1 cellular context compared by ENCODE assay signal in the genomic region with DNA sequence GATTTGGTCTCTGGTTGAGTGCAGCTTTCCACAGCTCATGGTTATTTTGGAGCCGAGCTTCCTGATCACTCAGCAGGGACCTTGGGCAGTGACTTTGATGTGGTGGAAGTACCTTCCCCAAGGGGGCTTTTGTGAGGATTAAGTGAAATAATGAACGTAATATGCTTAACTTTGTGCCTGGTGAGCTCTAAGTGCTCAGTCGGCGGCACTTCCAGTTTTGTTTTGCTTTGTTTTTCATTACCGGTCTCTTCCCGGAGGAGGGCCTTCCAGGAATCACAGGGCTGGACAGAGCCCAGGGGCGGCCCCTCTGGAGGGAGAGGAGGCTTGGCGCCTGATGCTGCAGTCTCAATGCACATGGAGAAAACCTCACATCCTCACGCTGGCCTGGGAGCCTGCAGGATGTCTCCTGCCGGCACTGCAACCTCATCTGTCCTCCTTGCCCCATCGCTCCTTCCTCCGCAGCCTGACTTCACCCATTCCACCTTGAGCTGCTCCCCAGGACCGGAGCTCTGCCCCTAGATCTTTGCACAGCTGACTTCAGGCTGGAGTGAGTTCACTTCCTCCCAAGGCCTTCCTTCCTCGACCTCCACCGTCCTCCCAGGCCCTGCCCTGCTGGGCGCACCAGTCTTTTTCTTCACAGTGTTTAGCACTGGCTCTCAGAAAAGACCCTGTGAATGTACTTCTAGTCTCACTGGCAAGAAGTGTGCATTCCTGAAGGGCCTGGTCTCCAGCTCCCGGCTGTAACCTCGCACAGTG.
A peak's percentile ranks its signal among the peaks of the same experiment; 100 is the strongest.
TF ChIP-seq lines count a peak whose summit lies in the region.

No MANE protein-coding gene starts in this region.

TF ChIP-seq in HEK293, 187 proteins besides CTCF, POLR2A, EP300 and RAD21 (continued from another document and continues in another):
- TF ChIP-seq ZNF148 (tag by site-specific recombination; IDR thresholded peaks at IDR 0.05; ENCODE audit: borderline replicate concordance) = no peak
- no peak for TF ChIP-seq ZNF133 (tag by site-specific recombination; IDR thresholded peaks at IDR 0.05)
- TF ChIP-seq, protein P1, sequence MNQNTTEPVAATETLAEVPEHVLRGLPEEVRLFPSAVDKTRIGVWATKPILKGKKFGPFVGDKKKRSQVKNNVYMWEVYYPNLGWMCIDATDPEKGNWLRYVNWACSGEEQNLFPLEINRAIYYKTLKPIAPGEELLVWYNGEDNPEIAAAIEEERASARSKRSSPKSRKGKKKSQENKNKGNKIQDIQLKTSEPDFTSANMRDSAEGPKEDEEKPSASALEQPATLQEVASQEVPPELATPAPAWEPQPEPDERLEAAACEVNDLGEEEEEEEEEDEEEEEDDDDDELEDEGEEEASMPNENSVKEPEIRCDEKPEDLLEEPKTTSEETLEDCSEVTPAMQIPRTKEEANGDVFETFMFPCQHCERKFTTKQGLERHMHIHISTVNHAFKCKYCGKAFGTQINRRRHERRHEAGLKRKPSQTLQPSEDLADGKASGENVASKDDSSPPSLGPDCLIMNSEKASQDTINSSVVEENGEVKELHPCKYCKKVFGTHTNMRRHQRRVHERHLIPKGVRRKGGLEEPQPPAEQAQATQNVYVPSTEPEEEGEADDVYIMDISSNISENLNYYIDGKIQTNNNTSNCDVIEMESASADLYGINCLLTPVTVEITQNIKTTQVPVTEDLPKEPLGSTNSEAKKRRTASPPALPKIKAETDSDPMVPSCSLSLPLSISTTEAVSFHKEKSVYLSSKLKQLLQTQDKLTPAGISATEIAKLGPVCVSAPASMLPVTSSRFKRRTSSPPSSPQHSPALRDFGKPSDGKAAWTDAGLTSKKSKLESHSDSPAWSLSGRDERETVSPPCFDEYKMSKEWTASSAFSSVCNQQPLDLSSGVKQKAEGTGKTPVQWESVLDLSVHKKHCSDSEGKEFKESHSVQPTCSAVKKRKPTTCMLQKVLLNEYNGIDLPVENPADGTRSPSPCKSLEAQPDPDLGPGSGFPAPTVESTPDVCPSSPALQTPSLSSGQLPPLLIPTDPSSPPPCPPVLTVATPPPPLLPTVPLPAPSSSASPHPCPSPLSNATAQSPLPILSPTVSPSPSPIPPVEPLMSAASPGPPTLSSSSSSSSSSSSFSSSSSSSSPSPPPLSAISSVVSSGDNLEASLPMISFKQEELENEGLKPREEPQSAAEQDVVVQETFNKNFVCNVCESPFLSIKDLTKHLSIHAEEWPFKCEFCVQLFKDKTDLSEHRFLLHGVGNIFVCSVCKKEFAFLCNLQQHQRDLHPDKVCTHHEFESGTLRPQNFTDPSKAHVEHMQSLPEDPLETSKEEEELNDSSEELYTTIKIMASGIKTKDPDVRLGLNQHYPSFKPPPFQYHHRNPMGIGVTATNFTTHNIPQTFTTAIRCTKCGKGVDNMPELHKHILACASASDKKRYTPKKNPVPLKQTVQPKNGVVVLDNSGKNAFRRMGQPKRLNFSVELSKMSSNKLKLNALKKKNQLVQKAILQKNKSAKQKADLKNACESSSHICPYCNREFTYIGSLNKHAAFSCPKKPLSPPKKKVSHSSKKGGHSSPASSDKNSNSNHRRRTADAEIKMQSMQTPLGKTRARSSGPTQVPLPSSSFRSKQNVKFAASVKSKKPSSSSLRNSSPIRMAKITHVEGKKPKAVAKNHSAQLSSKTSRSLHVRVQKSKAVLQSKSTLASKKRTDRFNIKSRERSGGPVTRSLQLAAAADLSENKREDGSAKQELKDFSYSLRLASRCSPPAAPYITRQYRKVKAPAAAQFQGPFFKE (tag by site-specific recombination; IDR thresholded peaks at IDR 0.05; ENCODE audit: borderline replicate concordance) = no peak
- TF ChIP-seq ZNF677 (tag by site-specific recombination; IDR thresholded peaks at IDR 0.05) = no peak
- 0 out of 2 replicates have a peak, but pooled peaks have one; percentile 30 for TF ChIP-seq ZBTB44 (tag by site-specific recombination; IDR thresholded peaks at IDR 0.05)
- TF ChIP-seq ZNF394 (tag by site-specific recombination; IDR thresholded peaks at IDR 0.05; ENCODE audit: borderline replicate concordance) = peak; percentile 43; the same call in 1 of the 2 replicates
- TF ChIP-seq ZNF174 (tag by site-specific recombination; IDR thresholded peaks at IDR 0.05) = no peak
- TF ChIP-seq ZNF155 (tag by site-specific recombination; IDR thresholded peaks at IDR 0.05) = no peak
- TF ChIP-seq TRIM28 (IDR thresholded peaks at IDR 0.05; ENCODE audit: borderline replicate concordance, low read length) = peak; percentile 84; the same call in 1 of the 2 replicates
- no peak for TF ChIP-seq HOXC10 (CRISPR knock-in tag; IDR thresholded peaks at IDR 0.05)
- TF ChIP-seq, protein P2, sequence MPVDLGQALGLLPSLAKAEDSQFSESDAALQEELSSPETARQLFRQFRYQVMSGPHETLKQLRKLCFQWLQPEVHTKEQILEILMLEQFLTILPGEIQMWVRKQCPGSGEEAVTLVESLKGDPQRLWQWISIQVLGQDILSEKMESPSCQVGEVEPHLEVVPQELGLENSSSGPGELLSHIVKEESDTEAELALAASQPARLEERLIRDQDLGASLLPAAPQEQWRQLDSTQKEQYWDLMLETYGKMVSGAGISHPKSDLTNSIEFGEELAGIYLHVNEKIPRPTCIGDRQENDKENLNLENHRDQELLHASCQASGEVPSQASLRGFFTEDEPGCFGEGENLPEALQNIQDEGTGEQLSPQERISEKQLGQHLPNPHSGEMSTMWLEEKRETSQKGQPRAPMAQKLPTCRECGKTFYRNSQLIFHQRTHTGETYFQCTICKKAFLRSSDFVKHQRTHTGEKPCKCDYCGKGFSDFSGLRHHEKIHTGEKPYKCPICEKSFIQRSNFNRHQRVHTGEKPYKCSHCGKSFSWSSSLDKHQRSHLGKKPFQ (tag by site-specific recombination; IDR thresholded peaks at IDR 0.05) = peak; percentile 66; the same call in 1 of the 2 replicates
- TF ChIP-seq ZBTB17 (tag by site-specific recombination; IDR thresholded peaks at IDR 0.05) = no peak; the same call in 1 of the 2 replicates
- TF ChIP-seq ZNF510 (tag by site-specific recombination; IDR thresholded peaks at IDR 0.05; ENCODE audit: insufficient replicate concordance) = no peak
- TF ChIP-seq ZBTB11 (tag by site-specific recombination; conservative IDR thresholded peaks at IDR 0.05; ENCODE audit: low read depth) = no peak
- TF ChIP-seq, protein P3, sequence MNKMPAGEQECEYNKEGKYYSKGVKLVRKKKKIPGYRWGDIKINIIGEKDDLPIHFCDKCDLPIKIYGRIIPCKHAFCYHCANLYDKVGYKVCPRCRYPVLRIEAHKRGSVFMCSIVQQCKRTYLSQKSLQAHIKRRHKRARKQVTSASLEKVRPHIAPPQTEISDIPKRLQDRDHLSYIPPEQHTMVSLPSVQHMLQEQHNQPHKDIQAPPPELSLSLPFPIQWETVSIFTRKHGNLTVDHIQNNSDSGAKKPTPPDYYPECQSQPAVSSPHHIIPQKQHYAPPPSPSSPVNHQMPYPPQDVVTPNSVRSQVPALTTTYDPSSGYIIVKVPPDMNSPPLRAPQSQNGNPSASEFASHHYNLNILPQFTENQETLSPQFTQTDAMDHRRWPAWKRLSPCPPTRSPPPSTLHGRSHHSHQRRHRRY (tag by site-specific recombination; IDR thresholded peaks at IDR 0.05) = no peak
- no peak for TF ChIP-seq WT1 (tag by site-specific recombination; IDR thresholded peaks at IDR 0.05)
- no peak; the same call in 1 of the 2 replicates for TF ChIP-seq YY2 (tag by site-specific recombination; IDR thresholded peaks at IDR 0.05)
- no peak for TF ChIP-seq ZNF514 (tag by site-specific recombination; IDR thresholded peaks at IDR 0.05)
- no peak for TF ChIP-seq ZNF19 (tag by site-specific recombination; IDR thresholded peaks at IDR 0.05; ENCODE audit: low read depth)
- no peak for TF ChIP-seq ZNF121 (tag by site-specific recombination; IDR thresholded peaks at IDR 0.05)
- TF ChIP-seq HOXA7 (CRISPR knock-in tag; IDR thresholded peaks at IDR 0.05; ENCODE audit: borderline replicate concordance) = no peak
- TF ChIP-seq ZNF324 (tag by site-specific recombination; IDR thresholded peaks at IDR 0.05) = 0 out of 2 replicates have a peak, but pooled peaks have one; percentile 58
- no peak for TF ChIP-seq ZNF23 (tag by site-specific recombination; IDR thresholded peaks at IDR 0.05; ENCODE audit: borderline replicate concordance)
- no peak for TF ChIP-seq ZNF391 (tag by site-specific recombination; IDR thresholded peaks at IDR 0.05; ENCODE audit: borderline replicate concordance, low read depth)
- no peak for TF ChIP-seq ZNF175 (tag by site-specific recombination; IDR thresholded peaks at IDR 0.05)
- TF ChIP-seq GFI1B (tag by site-specific recombination; IDR thresholded peaks at IDR 0.05) = peak; percentile 92
- TF ChIP-seq ZNF664 (tag by site-specific recombination; IDR thresholded peaks at IDR 0.05) = 0 out of 2 replicates have a peak, but pooled peaks have one; percentile 34
- TF ChIP-seq ZNF138 (tag by site-specific recombination; IDR thresholded peaks at IDR 0.05; ENCODE audit: borderline replicate concordance) = no peak
- TF ChIP-seq KLF9 (tag by site-specific recombination; IDR thresholded peaks at IDR 0.05; ENCODE audit: low read depth) = no peak
- TF ChIP-seq ZNF214 (tag by site-specific recombination; IDR thresholded peaks at IDR 0.05; ENCODE audit: borderline replicate concordance) = no peak
- TF ChIP-seq, protein P4, sequence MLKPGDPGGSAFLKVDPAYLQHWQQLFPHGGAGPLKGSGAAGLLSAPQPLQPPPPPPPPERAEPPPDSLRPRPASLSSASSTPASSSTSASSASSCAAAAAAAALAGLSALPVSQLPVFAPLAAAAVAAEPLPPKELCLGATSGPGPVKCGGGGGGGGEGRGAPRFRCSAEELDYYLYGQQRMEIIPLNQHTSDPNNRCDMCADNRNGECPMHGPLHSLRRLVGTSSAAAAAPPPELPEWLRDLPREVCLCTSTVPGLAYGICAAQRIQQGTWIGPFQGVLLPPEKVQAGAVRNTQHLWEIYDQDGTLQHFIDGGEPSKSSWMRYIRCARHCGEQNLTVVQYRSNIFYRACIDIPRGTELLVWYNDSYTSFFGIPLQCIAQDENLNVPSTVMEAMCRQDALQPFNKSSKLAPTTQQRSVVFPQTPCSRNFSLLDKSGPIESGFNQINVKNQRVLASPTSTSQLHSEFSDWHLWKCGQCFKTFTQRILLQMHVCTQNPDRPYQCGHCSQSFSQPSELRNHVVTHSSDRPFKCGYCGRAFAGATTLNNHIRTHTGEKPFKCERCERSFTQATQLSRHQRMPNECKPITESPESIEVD (tag by site-specific recombination; IDR thresholded peaks at IDR 0.05) = peak; percentile 91
- no peak for TF ChIP-seq SP2 (tag by site-specific recombination; IDR thresholded peaks at IDR 0.05)
- no peak for TF ChIP-seq ZFP3 (tag by site-specific recombination; IDR thresholded peaks at IDR 0.05; ENCODE audit: low read depth)
- TF ChIP-seq ZNF169 (tag by site-specific recombination; IDR thresholded peaks at IDR 0.05) = no peak
- TF ChIP-seq, protein P5, sequence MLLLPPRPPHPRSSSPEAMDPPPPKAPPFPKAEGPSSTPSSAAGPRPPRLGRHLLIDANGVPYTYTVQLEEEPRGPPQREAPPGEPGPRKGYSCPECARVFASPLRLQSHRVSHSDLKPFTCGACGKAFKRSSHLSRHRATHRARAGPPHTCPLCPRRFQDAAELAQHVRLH (tag by site-specific recombination; IDR thresholded peaks at IDR 0.05) = 0 out of 2 replicates have a peak, but pooled peaks have one; percentile 22
- TF ChIP-seq ZNF560 (tag by site-specific recombination; IDR thresholded peaks at IDR 0.05; ENCODE audit: borderline replicate concordance) = no peak
- TF ChIP-seq ZXDB (tag by site-specific recombination; IDR thresholded peaks at IDR 0.05) = peak; percentile 69
- peak; percentile 30; the same call in 1 of the 2 replicates for TF ChIP-seq YY1 (tag by site-specific recombination; IDR thresholded peaks at IDR 0.05)
- TF ChIP-seq ZNF843 (tag by site-specific recombination; IDR thresholded peaks at IDR 0.05) = peak; percentile 66; the same call in 1 of the 2 replicates
